9 cellular contexts compared by ENCODE assay signal in genomic region chr9:122125158-122125890, GRCh38. TPM values are rescaled to one million over a fixed set of nuclear protein-coding genes. Genes with fewer than 3 reads are reported as not detected.
DNase-seq lines count a peak whose midpoint lies in the region; ATAC-seq and TF ChIP-seq lines count a peak whose summit lies in the region.
"Had no signal": no experiment of that assay in that cellular context is flagged by ENCODE, and none has a peak within 500 bp of the region (broad histone marks: within the 10 kb centered on the region; RNA-seq: fewer than 3 reads in every experiment).

No MANE protein-coding gene starts in this region.

- H3K9me3 ChIP-seq in cardiac muscle cell (ENCODE audit: low read depth): no peaks in the 10 kb centered on the region
- no peaks in the 10 kb centered on the region for H3K9me3 ChIP-seq in prostate gland
- H3K9me3 ChIP-seq in vagina: no peaks in the 10 kb centered on the region

- peak; percentile 62 for ATAC-seq in GM21619 (IDR thresholded peaks at IDR 0.05; ENCODE audit: unreplicated experiment)

- 22% methylated on average over 13 of the region's 13 CpGs for WGBS in prostate gland

- peak; percentile 49 for DNase-seq in CMK (ENCODE audit: low read depth)
- DNase-seq in NCI-H1048 (lab: John Stamatoyannopoulos, UW): peak; percentile 37
- peak; percentile 62 for DNase-seq in T follicular helper cell (ENCODE audit: low read depth)
- peak; percentile 72 for DNase-seq in activated naive CD8-positive, alpha-beta T cell treated with anti-CD3 and anti-CD28 coated beads, Interleukin-2, amount 50 U/mL, for 16 hours (ENCODE audit: low read depth, low spot score)
- peak; percentile 82 to 86 for DNase-seq in cardiac muscle cell (ENCODE audit: low read depth in 1 of 2, low spot score in 1 of 2)
- DNase-seq in prostate gland (ENCODE audit: low spot score): peak; percentile 67
- DNase-seq in vagina (ENCODE audit: extremely low spot score in 2 of 2): no peak

- H3K36me3 ChIP-seq in cardiac muscle cell (no peaks in the 10 kb centered on the region), prostate gland (no peaks in the 10 kb centered on the region), vagina (no peaks in the 10 kb centered on the region)

- peaks cover 35% of the 10 kb centered on the region for H3K27me3 ChIP-seq in cardiac muscle cell
- H3K27me3 ChIP-seq in prostate gland (replicated peaks; ENCODE audit: insufficient read depth): no peaks in the 10 kb centered on the region
- H3K27me3 ChIP-seq in vagina: peaks cover 4% of the 10 kb centered on the region

- no peaks in the 10 kb centered on the region for H3K4me1 ChIP-seq in cardiac muscle cell (ENCODE audit: low read depth)
- H3K4me1 ChIP-seq in prostate gland (replicated peaks): peaks cover 4% of the 10 kb centered on the region
- peaks cover 15% of the 10 kb centered on the region for H3K4me1 ChIP-seq in vagina

- TF ChIP-seq POLR2A in prostate gland (IDR thresholded peaks at IDR 0.05) (no peak), vagina (IDR thresholded peaks at IDR 0.05) (no peak)

- intact Hi-C loops in prostate gland (cut with DNase I): loop anchor here (1.0 to 5.0 kb wide), 2 partner anchors 225 to 327 kb away; no protein-coding TSS in a partner anchor
- intact Hi-C loops in vagina (cut with DNase I): loop anchor here (2.0 kb wide), 1 partner anchor 225 kb away; no protein-coding TSS in a partner anchor

- H3K27ac ChIP-seq in cardiac muscle cell: no peak overlapping the region
- H3K27ac ChIP-seq in prostate gland: no peak overlapping the region
- H3K27ac ChIP-seq in vagina: no peak overlapping the region

- peak; percentile 95 for TF ChIP-seq CTCF in cardiac muscle cell (IDR thresholded peaks at IDR 0.05; ENCODE audit: low read depth, low read length)
- TF ChIP-seq CTCF in prostate gland (IDR thresholded peaks at IDR 0.05): peak; percentile 92 to 96 (median 96)
- peak; percentile 79 to 93 (median 93) for TF ChIP-seq CTCF in vagina (IDR thresholded peaks at IDR 0.05)

- H3K4me3 ChIP-seq in cardiac muscle cell (no peak overlapping the region), prostate gland (no peak overlapping the region), vagina (no peak overlapping the region)

RNA-seq across cellular contexts. Expression of gene TTLL11, which starts 32.2 kb away (rescaled TPM):
- total RNA-seq in cardiac muscle cell (3.6 and 4.7 TPM in 2 replicates), prostate gland (10 to 100 TPM; 11.7 to 11.9 TPM), vagina (11.0 TPM)
- 2.6 and 6.7 TPM in 2 replicates for polyA plus RNA-seq in cardiac muscle cell

RNA-seq across cellular contexts. Expression of gene NDUFA8, which starts 34.3 kb away (rescaled TPM):
- total RNA-seq in cardiac muscle cell (86.9 and 116 TPM in 2 replicates), prostate gland (10 to 100 TPM; 60.7 to 69.6 TPM), vagina (32.4 TPM)
- polyA plus RNA-seq in cardiac muscle cell: 287 and 336 TPM in 2 replicates

RNA-seq across cellular contexts. Expression of gene MORN5, which starts 34.4 kb away (rescaled TPM):
- 0.63 TPM in 1 of 2 replicates, not detected in the other for total RNA-seq in cardiac muscle cell
- not detected in 2 replicates for polyA plus RNA-seq in cardiac muscle cell
- 1 to 10 TPM in 1 of 2 donors, not detected in 1; 2.1 TPM for total RNA-seq in prostate gland
- total RNA-seq in vagina: not detected
- total RNA-seq: T-helper 1 cell treated with Interleukin-12 subunit alpha and Interleukin-12 subunit beta and Interleukin-4 antibody, amounts not matched to agents 30 ng/mL and 1 ng/mL, for 36 hours had no signal

Comparison
In these comparisons a context has a peak if more than half of its experiments do, and no peak if none do; other contexts are left out.
1. DNase-seq: peak in CMK (single experiment), NCI-H1048 (single experiment), T follicular helper cell (single experiment), activated naive CD8-positive, alpha-beta T cell treated with anti-CD3 and anti-CD28 coated beads, Interleukin-2, amount 50 U/mL, for 16 hours (single experiment), cardiac muscle cell (2 of 2) and prostate gland (single experiment); none in vagina (0 of 2).
2. Peak in every context shown above with its lines, with median percentiles within 50 percentile points of each other: CTCF ChIP-seq.